8 cellular contexts compared by ENCODE assay signal in genomic region chr19:3576696-3577443, GRCh38. TPM values are rescaled to one million over a fixed set of nuclear protein-coding genes. Genes with fewer than 3 reads are reported as not detected.
DNase-seq lines count a peak whose midpoint lies in the region; ATAC-seq and TF ChIP-seq lines count a peak whose summit lies in the region.

No MANE protein-coding gene starts in this region.

- TF ChIP-seq EP300 in gastroesophageal sphincter (IDR thresholded peaks at IDR 0.05) (no peak), neural cell (conservative IDR thresholded peaks at IDR 0.05; ENCODE audit: poor library complexity, severe bottlenecking) (no peak)

- H3K36me3 ChIP-seq in breast epithelium (no peaks in the 10 kb centered on the region), mammary epithelial cell (ENCODE audit: insufficient read depth, low read length) (no peaks in the 10 kb centered on the region), gastroesophageal sphincter (peaks cover 0 to 12% of the 10 kb centered on the region in 2 donors), neural cell (ENCODE audit: insufficient read depth, low read length) (no peaks in the 10 kb centered on the region)

- H3K27me3 ChIP-seq in breast epithelium (no peaks in the 10 kb centered on the region), mammary epithelial cell (ENCODE audit: insufficient read depth, low read length) (no peaks in the 10 kb centered on the region), gastroesophageal sphincter (no peaks in the 10 kb centered on the region), neural cell (ENCODE audit: insufficient read depth, low read depth, low read length) (no peaks in the 10 kb centered on the region)

- H3K79me2 ChIP-seq in mammary epithelial cell (ENCODE audit: insufficient read depth, low read length), result peaks cover 16% of the 10 kb centered on the region
- H3K79me2 ChIP-seq in neural cell (replicated peaks; ENCODE audit: insufficient read depth, low read length), result no peaks in the 10 kb centered on the region

- peak; percentile 14 for TF ChIP-seq RAD21 in neural cell (conservative IDR thresholded peaks at IDR 0.05)

- no TSS peak for BruUV-seq in mammary epithelial cell (replicated peaks; lab: Mats Ljungman, UMichigan)

- H3K27ac ChIP-seq in breast epithelium, result no peak overlapping the region
- H3K27ac ChIP-seq in mammary epithelial cell (ENCODE audit: insufficient read depth, low read depth, low read length), result no peak overlapping the region
- peak overlapping the region in 3 of 4 donors; percentile 80 to 83 (median 83) for H3K27ac ChIP-seq in gastroesophageal sphincter
- H3K27ac ChIP-seq in neural cell (ENCODE audit: low read length), result no peak overlapping the region

- H3K4me1 ChIP-seq in breast epithelium (no peaks in the 10 kb centered on the region), mammary epithelial cell (ENCODE audit: insufficient read depth, low read length) (peaks cover 11% of the 10 kb centered on the region), gastroesophageal sphincter (peaks cover 0 to 67% (median 18%) of the 10 kb centered on the region in 3 donors)

- dilution Hi-C loops in mammary epithelial cell (cut with HindIII; ENCODE audit: low sequenced_read_pairs), result loop anchor here (5.0 kb wide), 3 partner anchors 40 to 75 kb away; partner anchors contain the start of gene TEKTIP1

- H3K9ac ChIP-seq in mammary epithelial cell (ENCODE audit: insufficient read depth, low read length) (no peak overlapping the region), neural cell (ENCODE audit: low read length) (peak overlapping the region; percentile 45)

- no peaks in the 10 kb centered on the region for H4K20me1 ChIP-seq in mammary epithelial cell (ENCODE audit: insufficient read depth, low read length)
- H4K20me1 ChIP-seq in neural cell (ENCODE audit: insufficient read depth), result no peaks in the 10 kb centered on the region

- 100% methylated on average over 11 of the region's 78 CpGs for WGBS in mammary epithelial cell (ENCODE audit: low coverage, missing lambda C conversion rate)
- WGBS in gastroesophageal sphincter (ENCODE audit: low coverage in 1 of 2), 2 donors, result 4 to 21% methylated on average over 5 to 27 of the region's 78 CpGs

- H3K9me3 ChIP-seq in breast epithelium, result no peaks in the 10 kb centered on the region
- H3K9me3 ChIP-seq in mammary epithelial cell (replicated peaks; ENCODE audit: insufficient read depth, low read length), result no peaks in the 10 kb centered on the region
- H3K9me3 ChIP-seq in gastroesophageal sphincter, result no peaks in the 10 kb centered on the region
- no peaks in the 10 kb centered on the region for H3K9me3 ChIP-seq in neural cell (ENCODE audit: low read length)

- no peak overlapping the region for H2AFZ ChIP-seq in mammary epithelial cell (ENCODE audit: low read depth, low read length)
- no peak overlapping the region for H2AFZ ChIP-seq in neural cell (ENCODE audit: low read depth, low read length)

- no peak for TF ChIP-seq CTCF in breast epithelium (IDR thresholded peaks at IDR 0.05)
- no peak for TF ChIP-seq CTCF in mammary epithelial cell (conservative IDR thresholded peaks at IDR 0.05 in 1 of 2, IDR thresholded peaks at IDR 0.05 in 1 of 2; ENCODE audit: extremely low read depth in 1 of 2, insufficient read depth in 1 of 2, low read depth in 1 of 2, low read length in 2 of 2)
- TF ChIP-seq CTCF in gastroesophageal sphincter (IDR thresholded peaks at IDR 0.05), result peak in 1 of 4 experiments; percentile 25
- peak; percentile 13 for TF ChIP-seq CTCF in neural cell (IDR thresholded peaks at IDR 0.05; ENCODE audit: poor library complexity, severe bottlenecking)

- intact Hi-C loops in breast epithelium (cut with DNase I; ENCODE audit: low total_unique reads) (no loop called here), mammary epithelial cell (cut with micrococcal nuclease) (no loop called here)

- H3K4me2 ChIP-seq in mammary epithelial cell (ENCODE audit: insufficient read depth, low read depth, low read length) (no peak overlapping the region), neural cell (ENCODE audit: low read length) (peak overlapping the region; percentile 30)

- ATAC-seq in gastroesophageal sphincter, result peak; percentile 34
- ATAC-seq in GM19467 (IDR thresholded peaks at IDR 0.05; ENCODE audit: unreplicated experiment), result no peak

- CTCF ChIA-PET in mammary epithelial cell (lab: Charles Lee; ENCODE audit: low non-redundant PET), result interaction anchor here (0.5 kb wide), 1 partner anchor 13 kb away, joined by 4 read pairs; no protein-coding TSS in a partner anchor

- H3F3A ChIP-seq in neural cell (ENCODE audit: insufficient read depth, low read length, poor library complexity, severe bottlenecking), result no peaks in the 10 kb centered on the region

- no peaks in the 10 kb centered on the region for H3K9me2 ChIP-seq in neural cell (ENCODE audit: insufficient read depth, low read length)

- in situ Hi-C loops in mammary epithelial cell (cut with MboI; ENCODE audit: low sequenced_read_pairs in 2 of 2) (no loop called here), KBM-7 (cut with MboI; ENCODE audit: low pct_unique_long_range_greater_than_20kb, low sequenced_read_pairs) (no loop called here)

- H3K4me3 ChIP-seq in breast epithelium (peak overlapping the region in 2 of 3 donors; percentile 25 to 33), mammary epithelial cell (replicated peaks in 1 of 3; ENCODE audit: insufficient read depth in 1 of 3, low read depth in 2 of 3, low read length in 3 of 3) (no peak overlapping the region), gastroesophageal sphincter (peak overlapping the region in 1 of 2 donors; percentile 47), neural cell (ENCODE audit: low read length) (peak overlapping the region; percentile 66)

- DNase-seq in breast epithelium (ENCODE audit: low spot score in 2 of 2) (no peak), mammary epithelial cell (no peak), activated gamma-delta T cell treated with Interleukin-2 at 50 U/mL for 16 hours (no peak), KBM-7 (no peak)
- DNase-seq in effector CD8-positive, alpha-beta T cell (lab: John Stamatoyannopoulos, UW), result no peak

- TF ChIP-seq POLR2A in breast epithelium (IDR thresholded peaks at IDR 0.05) (no peak), gastroesophageal sphincter (IDR thresholded peaks at IDR 0.05) (no peak)

TF ChIP-seq in neural cell, 6 proteins besides CTCF, POLR2A, EP300 and RAD21 (continues in another document):
- TF ChIP-seq POLR2AphosphoS5 (IDR thresholded peaks at IDR 0.05) (no peak), MXI1 (conservative IDR thresholded peaks at IDR 0.05; ENCODE audit: poor library complexity, severe bottlenecking) (no peak), TAF1 (IDR thresholded peaks at IDR 0.05; ENCODE audit: low read depth) (no peak), REST (IDR thresholded peaks at IDR 0.05; ENCODE audit: borderline replicate concordance) (no peak)

RNA-seq across cellular contexts. Expression of gene HMG20B, which starts 4.1 kb away (rescaled TPM):
- 100 to 1,000 TPM; 120 to 142 (median 127) TPM for total RNA-seq in breast epithelium
- 100 to 1,000 TPM in 1 of 2 donors, 10 to 100 TPM in 1; 95.7 to 162 TPM for total RNA-seq in mammary epithelial cell
- 51.6 TPM for polyA plus RNA-seq in mammary epithelial cell
- 13.5 TPM for polyA minus RNA-seq in mammary epithelial cell
- total RNA-seq in gastroesophageal sphincter, result 100 to 1,000 TPM; 106 to 203 (median 154) TPM
- polyA plus RNA-seq in neural cell, result 17.3 and 22.6 TPM in 2 replicates
- 7.5 and 9.8 TPM in 2 replicates for polyA minus RNA-seq in neural cell

RNA-seq across cellular contexts. Expression of gene GIPC3, which starts 8.4 kb away (rescaled TPM):
- total RNA-seq in breast epithelium (under 1 TPM; 0.29 to 0.66 (median 0.64) TPM), mammary epithelial cell (not detected), gastroesophageal sphincter (10 to 100 TPM in 1 of 4 donors, 1 to 10 TPM in 2, under 1 TPM in 1; 0.94 to 16.8 (median 2.1) TPM)
- polyA plus RNA-seq in mammary epithelial cell (0.01 TPM), neural cell (not detected in 2 replicates)
- polyA minus RNA-seq in mammary epithelial cell (not detected), neural cell (not detected in 2 replicates)

RNA-seq across cellular contexts. Expression of gene MFSD12, which starts 19.5 kb away (rescaled TPM):
- total RNA-seq in breast epithelium (10 to 100 TPM; 44.5 to 50.9 (median 44.9) TPM), mammary epithelial cell (100 to 1,000 TPM; 113 to 267 TPM), gastroesophageal sphincter (10 to 100 TPM; 22.1 to 94.1 (median 42.2) TPM)
- polyA plus RNA-seq in mammary epithelial cell (61.6 TPM), neural cell (38.5 and 41.4 TPM in 2 replicates)
- polyA minus RNA-seq in mammary epithelial cell (72.3 TPM), neural cell (40.7 and 57.9 TPM in 2 replicates)

RNA-seq across cellular contexts. Expression of gene TBXA2R, which starts 29.8 kb away (rescaled TPM):
- total RNA-seq in breast epithelium (under 1 TPM; 0.32 to 0.44 (median 0.33) TPM), mammary epithelial cell (under 1 TPM in 1 of 2 donors, not detected in 1; 0.17 TPM), gastroesophageal sphincter (10 to 100 TPM in 1 of 4 donors, 1 to 10 TPM in 3; 1.4 to 14.9 (median 4.5) TPM)
- polyA plus RNA-seq in mammary epithelial cell (0.07 TPM), neural cell (not detected in 2 replicates)
- polyA minus RNA-seq in mammary epithelial cell (not detected), neural cell (not detected in 2 replicates)

RNA-seq across cellular contexts. Expression of gene TEKTIP1, which starts 37.9 kb away (rescaled TPM):
- total RNA-seq in breast epithelium, result 1 to 10 TPM in 1 of 3 donors, not detected in 2; 2.0 TPM
- total RNA-seq in mammary epithelial cell, result 1 to 10 TPM in 1 of 2 donors, not detected in 1; 1.9 TPM
- not detected for polyA plus RNA-seq in mammary epithelial cell
- not detected for polyA minus RNA-seq in mammary epithelial cell
- not detected for total RNA-seq in gastroesophageal sphincter
- 1.2 TPM in 1 of 2 replicates, not detected in the other for polyA plus RNA-seq in neural cell
- polyA minus RNA-seq in neural cell, result not detected in 2 replicates

Comparison
In these comparisons a context has a peak if more than half of its experiments do, and no peak if none do; other contexts are left out.
1. H3K4me3 ChIP-seq: peak in breast epithelium (2 of 3) and neural cell (single experiment); none in mammary epithelial cell (0 of 3).
2. H3K27ac ChIP-seq: peak in gastroesophageal sphincter (3 of 4); none in breast epithelium (0 of 2), mammary epithelial cell (single experiment) and neural cell (single experiment).